8 cellular contexts compared by ENCODE assay signal in the genomic region with DNA sequence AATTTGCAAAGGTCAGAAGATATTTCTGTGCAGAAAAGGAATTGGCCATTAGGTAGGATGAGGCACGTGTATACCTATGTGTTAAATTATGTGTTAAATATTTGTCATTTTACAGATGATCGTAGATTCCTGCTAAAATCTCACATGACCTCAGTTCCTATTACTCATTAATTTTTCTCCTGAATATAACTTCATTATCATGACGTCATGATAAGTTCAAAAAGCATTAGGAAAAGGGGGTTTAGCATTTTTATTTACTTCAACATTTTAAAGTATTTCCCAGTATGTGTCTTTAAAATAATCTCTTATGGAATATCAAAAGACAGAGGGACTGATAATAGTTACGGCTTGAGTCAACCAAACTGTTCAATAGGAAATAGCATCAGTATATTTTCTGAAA.
"Had no signal": no experiment of that assay in that cellular context is flagged by ENCODE, and none has a peak within 500 bp of the region (broad histone marks: within the 10 kb centered on the region; RNA-seq: fewer than 3 reads in every experiment).

No MANE protein-coding gene starts in this region.

- H3K4me1 Mint-ChIP-seq: IgD-negative memory B cell had no signal

- H3K4me2 ChIP-seq: KMS-11 had no signal

- H3K27me3 Mint-ChIP-seq: IgD-negative memory B cell had no signal

- H3K4me3 Mint-ChIP-seq: IgD-negative memory B cell had no signal

- FAIRE-seq: HTR-8/SVneo, K562 had no signal

- H3K9ac ChIP-seq: KMS-11 had no signal

- DNase-seq: IMR-90, KBM-7, KG1 had no signal

- ATAC-seq: K562 had no signal

- H3K27ac Mint-ChIP-seq: IgD-negative memory B cell had no signal

- H3K27ac ChIP-seq: HL-60, KMS-11 had no signal

- H3K36me3 Mint-ChIP-seq: IgD-negative memory B cell had no signal

- H3K9me3 Mint-ChIP-seq: IgD-negative memory B cell had no signal

- H3K4me3 ChIP-seq: K562 had no signal
